ENCODE assay signal across 15 cellular contexts in genomic region chr11:33379931-33380330, GRCh38. TPM values are rescaled to one million over a fixed set of nuclear protein-coding genes. Genes with fewer than 3 reads are reported as not detected.
DNase-seq lines count a peak whose midpoint lies in the region; ATAC-seq and TF ChIP-seq lines count a peak whose summit lies in the region.
"Had no signal": no experiment of that assay in that cellular context is flagged by ENCODE, and none has a peak within 500 bp of the region (broad histone marks: within the 10 kb centered on the region; RNA-seq: fewer than 3 reads in every experiment).

No MANE protein-coding gene starts in this region.

- H3K4me3 ChIP-seq in DOHH2 (ENCODE audit: low read length), result peak overlapping the region; percentile 76
- H3K4me3 ChIP-seq: heart left ventricle, left lung had no signal

- H3K36me3 ChIP-seq in DOHH2 (ENCODE audit: control insufficient read depth, low read length), result peaks cover 12% of the 10 kb centered on the region
- H3K36me3 ChIP-seq: heart left ventricle, left lung had no signal

- intact Hi-C loops in activated T-helper 1 cell treated with anti-CD3 and anti-CD28 coated beads, Interleukin-12 subunit alpha, Interleukin-12 subunit beta, Interleukin-2, Interleukin-4 antibody, amounts not matched to agents 30 ng/mL and 10 ng/mL and 1 ng/mL, durations not matched to agents 14 hours and 24 hours and 36 hours (cut with micrococcal nuclease), result no loop called here

- H3K4me1 Mint-ChIP-seq in T-helper 17 cell, result peaks cover 6% of the 10 kb centered on the region
- H3K4me1 Mint-ChIP-seq in activated T-helper 1 cell treated with anti-CD3 and anti-CD28 coated beads, Interleukin-12 subunit alpha, Interleukin-12 subunit beta, Interleukin-2, Interleukin-4 antibody, amounts not matched to agents 30 ng/mL and 10 ng/mL and 1 ng/mL, durations not matched to agents 14 hours and 24 hours and 36 hours (ENCODE audit: low read depth), result no peaks in the 10 kb centered on the region

- H3K4me2 ChIP-seq in DOHH2 (ENCODE audit: low read length), result peak overlapping the region; percentile 91

- no peaks in the 10 kb centered on the region for H3K27me3 ChIP-seq in DOHH2 (ENCODE audit: control insufficient read depth, low read length)

- no peak overlapping the region for H3K4me3 Mint-ChIP-seq in T-helper 17 cell
- no peak overlapping the region for H3K4me3 Mint-ChIP-seq in activated T-helper 1 cell treated with anti-CD3 and anti-CD28 coated beads, Interleukin-12 subunit alpha, Interleukin-12 subunit beta, Interleukin-2, Interleukin-4 antibody, amounts not matched to agents 30 ng/mL and 10 ng/mL and 1 ng/mL, durations not matched to agents 14 hours and 24 hours and 36 hours
- H3K4me3 Mint-ChIP-seq: activated T-cell treated with anti-CD3 and anti-CD28 coated beads, Interleukin-2, amount 50 U/mL, for 4 hours; neural crest cell had no signal

- ATAC-seq in GM19372 (IDR thresholded peaks at IDR 0.05; ENCODE audit: low read depth, unreplicated experiment) (peak; percentile 48), HG02973 (IDR thresholded peaks at IDR 0.05; ENCODE audit: unreplicated experiment) (peak; percentile 48), T-helper 17 cell (peak; percentile 84)
- ATAC-seq: activated T-cell treated with anti-CD3 and anti-CD28 coated beads, Interleukin-2, amount 50 U/mL, for 4 hours; heart left ventricle; left lung had no signal

- H3K27ac ChIP-seq in DOHH2 (ENCODE audit: low read depth, low read length), result peak overlapping the region; percentile 97
- H3K27ac ChIP-seq: heart left ventricle, left lung had no signal

- H3K9me3 ChIP-seq in DOHH2 (ENCODE audit: control insufficient read depth, insufficient read depth, low read length) (no peaks in the 10 kb centered on the region), T-helper 17 cell (ENCODE audit: control insufficient read depth, low read length, poor library complexity, severe bottlenecking) (no peaks in the 10 kb centered on the region)
- H3K9me3 ChIP-seq: left lung had no signal

- H3K9me2 ChIP-seq in DOHH2 (replicated peaks; ENCODE audit: control insufficient read depth, low read length), result no peaks in the 10 kb centered on the region

- DNase-seq in T-helper 17 cell, result no peak
- DNase-seq in NCI-H345 (lab: John Stamatoyannopoulos, UW), result no peak
- no peak for DNase-seq in activated T-helper 1 cell treated with anti-CD3 and anti-CD28 coated beads, Interleukin-12 subunit alpha, Interleukin-12 subunit beta, Interleukin-2, Interleukin-4 antibody, amounts not matched to agents 30 ng/mL and 10 ng/mL and 1 ng/mL, durations not matched to agents 14 hours and 24 hours and 36 hours (ENCODE audit: low spot score)
- DNase-seq in effector CD4-positive, alpha-beta T cell, result no peak
- DNase-seq in activated CD8-positive, alpha-beta memory T cell treated with anti-CD3 and anti-CD28 coated beads for 24 hours, result no peak
- DNase-seq: activated T-cell treated with anti-CD3 and anti-CD28 coated beads, Interleukin-2, amount 50 U/mL, for 4 hours; heart left ventricle; left lung; NCI-H1417; NCI-H82; trophoblast cell had no signal

- H3K4me1 ChIP-seq in DOHH2 (ENCODE audit: control insufficient read depth, low read length), result peaks cover 83% of the 10 kb centered on the region

- H3K27me3 Mint-ChIP-seq in T-helper 17 cell, result peaks cover 7% of the 10 kb centered on the region
- peaks cover 25% of the 10 kb centered on the region for H3K27me3 Mint-ChIP-seq in activated T-helper 1 cell treated with anti-CD3 and anti-CD28 coated beads, Interleukin-12 subunit alpha, Interleukin-12 subunit beta, Interleukin-2, Interleukin-4 antibody, amounts not matched to agents 30 ng/mL and 10 ng/mL and 1 ng/mL, durations not matched to agents 14 hours and 24 hours and 36 hours (ENCODE audit: insufficient read depth)

- peaks cover 37% of the 10 kb centered on the region for H3F3A ChIP-seq in DOHH2 (ENCODE audit: control insufficient read depth, insufficient read depth)

- H4K20me1 ChIP-seq in DOHH2 (ENCODE audit: control insufficient read depth, insufficient read depth, low read depth, low read length), result no peaks in the 10 kb centered on the region

- no peak for TF ChIP-seq CTCF in DOHH2 (IDR thresholded peaks at IDR 0.05; ENCODE audit: low read depth, low read length, poor library complexity, severe bottlenecking)

- no peaks in the 10 kb centered on the region for H3K9me3 Mint-ChIP-seq in activated T-helper 1 cell treated with anti-CD3 and anti-CD28 coated beads, Interleukin-12 subunit alpha, Interleukin-12 subunit beta, Interleukin-2, Interleukin-4 antibody, amounts not matched to agents 30 ng/mL and 10 ng/mL and 1 ng/mL, durations not matched to agents 14 hours and 24 hours and 36 hours
- H3K9me3 Mint-ChIP-seq: activated T-cell treated with anti-CD3 and anti-CD28 coated beads, Interleukin-2, amount 50 U/mL, for 4 hours; neural crest cell had no signal

- H3K36me3 Mint-ChIP-seq in T-helper 17 cell (ENCODE audit: low read depth), result no peaks in the 10 kb centered on the region
- no peaks in the 10 kb centered on the region for H3K36me3 Mint-ChIP-seq in activated T-helper 1 cell treated with anti-CD3 and anti-CD28 coated beads, Interleukin-12 subunit alpha, Interleukin-12 subunit beta, Interleukin-2, Interleukin-4 antibody, amounts not matched to agents 30 ng/mL and 10 ng/mL and 1 ng/mL, durations not matched to agents 14 hours and 24 hours and 36 hours (ENCODE audit: low read depth)

- H3K27ac Mint-ChIP-seq in T-helper 17 cell, result no peak overlapping the region
- H3K27ac Mint-ChIP-seq in activated T-helper 1 cell treated with anti-CD3 and anti-CD28 coated beads, Interleukin-12 subunit alpha, Interleukin-12 subunit beta, Interleukin-2, Interleukin-4 antibody, amounts not matched to agents 30 ng/mL and 10 ng/mL and 1 ng/mL, durations not matched to agents 14 hours and 24 hours and 36 hours, result no peak overlapping the region

- peaks cover 83% of the 10 kb centered on the region for H3K79me2 ChIP-seq in DOHH2 (ENCODE audit: control insufficient read depth, low read length)

RNA-seq across cellular contexts. Expression of gene KIAA1549L, which starts 4.0 kb away (rescaled TPM):
- not detected for total RNA-seq in T-helper 17 cell
- total RNA-seq in activated T-helper 1 cell treated with anti-CD3 and anti-CD28 coated beads, Interleukin-12 subunit alpha, Interleukin-12 subunit beta, Interleukin-2, Interleukin-4 antibody, amounts not matched to agents 30 ng/mL and 10 ng/mL and 1 ng/mL, durations not matched to agents 14 hours and 24 hours and 36 hours, result not detected in 2 replicates
- total RNA-seq: activated T-cell treated with anti-CD3 and anti-CD28 coated beads, Interleukin-2, amount 50 U/mL, for 4 hours had no signal
